8 cellular contexts compared by ENCODE assay signal in the genomic region with DNA sequence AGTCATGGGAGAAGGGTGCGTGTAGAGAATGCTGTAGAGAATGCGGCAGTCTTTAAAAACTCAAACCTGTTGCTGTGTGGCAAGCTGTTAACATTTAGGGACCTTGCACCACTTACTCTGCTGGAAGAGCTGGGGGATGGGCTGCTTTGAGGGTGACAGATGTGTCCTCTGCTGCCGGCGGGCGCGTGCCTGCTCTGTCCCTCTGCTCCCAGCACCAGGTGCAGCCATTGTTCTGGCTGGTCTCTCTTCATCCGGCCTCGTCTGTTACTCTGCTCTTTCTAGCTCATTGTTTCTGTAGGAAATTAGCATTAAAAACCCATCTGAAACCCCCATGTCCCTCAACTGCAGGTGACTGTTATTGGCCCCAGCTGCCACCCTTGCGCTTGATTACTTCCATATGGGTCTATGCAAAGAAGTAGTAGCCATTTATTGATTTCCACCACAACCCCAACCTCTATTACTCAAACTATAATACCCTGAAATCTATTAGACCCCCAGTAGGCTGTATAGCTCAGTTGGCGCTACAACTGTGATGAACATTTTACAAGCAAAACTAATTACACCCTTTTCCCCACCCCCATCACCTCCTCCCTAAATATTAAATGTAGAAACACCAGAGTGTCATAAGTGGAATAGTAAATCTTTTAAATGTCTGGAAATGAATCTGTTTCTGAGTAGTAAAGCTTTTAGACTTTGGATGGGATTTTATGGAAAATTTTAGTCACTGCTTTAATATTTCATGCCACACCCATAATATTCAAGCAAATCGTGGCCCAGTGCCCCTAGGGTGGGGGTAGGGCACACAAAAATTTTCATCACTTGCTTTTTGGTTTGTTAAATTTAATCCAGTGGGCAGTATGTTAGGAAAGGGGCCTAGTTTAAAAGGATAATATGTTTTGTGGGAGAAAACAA.
DNase-seq lines count a peak whose midpoint lies in the region; ATAC-seq and TF ChIP-seq lines count a peak whose summit lies in the region.

No MANE protein-coding gene starts in this region.

- intact Hi-C loops in heart right ventricle (cut with DNase I) (no loop called here), stomach (cut with DNase I; ENCODE audit: low total_unique reads) (no loop called here)
- intact Hi-C loops in naive thymus-derived CD4-positive, alpha-beta T cell (cut with micrococcal nuclease), result no loop called here

- TF ChIP-seq POLR2A in stomach (IDR thresholded peaks at IDR 0.05), result no peak

- H3K4me3 ChIP-seq in heart right ventricle (no peak overlapping the region), stomach (no peak overlapping the region)
- no peak overlapping the region for H3K4me3 ChIP-seq in naive thymus-derived CD4-positive, alpha-beta T cell (ENCODE audit: low read length)

- DNase-seq in NCI-H82 (lab: John Stamatoyannopoulos, UW), result peak; percentile 99
- peak; percentile 23 to 32 for DNase-seq in heart right ventricle
- no peak for DNase-seq in stomach
- no peak for DNase-seq in naive thymus-derived CD4-positive, alpha-beta T cell
- DNase-seq in effector CD4-positive, alpha-beta T cell, result no peak
- no peak for DNase-seq in UCSD-AML1 (lab: John Stamatoyannopoulos, UW; ENCODE audit: unreplicated experiment)
- DNase-seq in activated gamma-delta T cell treated with Interleukin-2 at 50 U/mL for 16 hours, result no peak

- peaks cover 11 to 60% (median 45%) of the 10 kb centered on the region in 7 donors for H3K4me1 Mint-ChIP-seq in naive thymus-derived CD4-positive, alpha-beta T cell

- H3K36me3 ChIP-seq in heart right ventricle, result no peaks in the 10 kb centered on the region
- no peaks in the 10 kb centered on the region for H3K36me3 ChIP-seq in stomach
- H3K36me3 ChIP-seq in naive thymus-derived CD4-positive, alpha-beta T cell (ENCODE audit: control insufficient read depth in 2 of 3, insufficient read depth in 3 of 3, low read length in 3 of 3), result no peaks in the 10 kb centered on the region

- H3K36me3 Mint-ChIP-seq in naive thymus-derived CD4-positive, alpha-beta T cell, result peaks cover 0 to 16% (median 2%) of the 10 kb centered on the region in 5 donors

- no peaks in the 10 kb centered on the region for H3K9me3 Mint-ChIP-seq in naive thymus-derived CD4-positive, alpha-beta T cell

- H3K27me3 ChIP-seq in heart right ventricle (no peaks in the 10 kb centered on the region), stomach (no peaks in the 10 kb centered on the region)
- no peaks in the 10 kb centered on the region for H3K27me3 ChIP-seq in naive thymus-derived CD4-positive, alpha-beta T cell (ENCODE audit: control insufficient read depth in 2 of 2, insufficient read depth in 2 of 2, low read length in 2 of 2)

- TF ChIP-seq EP300 in stomach (IDR thresholded peaks at IDR 0.05), result no peak

- peak overlapping the region in 1 of 9 donors; percentile 34 for H3K27ac Mint-ChIP-seq in naive thymus-derived CD4-positive, alpha-beta T cell

- whole genome bisulfite sequencing in heart right ventricle, 2 donors, result 53 to 55% methylated on average over 11 of the region's 11 CpGs
- WGBS in stomach, 5 donors, result 67 to 81% (median 77%) methylated on average over 11 of the region's 11 CpGs

- H3K4me1 ChIP-seq in heart right ventricle (peaks cover 0 to 36% (median 27%) of the 10 kb centered on the region in 9 donors), stomach (peaks cover 5 to 56% (median 26%) of the 10 kb centered on the region in 4 donors)
- no peaks in the 10 kb centered on the region for H3K4me1 ChIP-seq in naive thymus-derived CD4-positive, alpha-beta T cell (ENCODE audit: control insufficient read depth in 2 of 2, insufficient read depth in 2 of 2, low read length in 2 of 2)

- peak overlapping the region in 5 of 10 donors; percentile 28 to 61 (median 42) for H3K27ac ChIP-seq in heart right ventricle
- H3K27ac ChIP-seq in stomach, result peak overlapping the region in 3 of 5 donors; percentile 32 to 61 (median 37)
- no peak overlapping the region for H3K27ac ChIP-seq in naive thymus-derived CD4-positive, alpha-beta T cell (ENCODE audit: low read depth, low read length)

- H3K9me3 ChIP-seq in heart right ventricle (no peaks in the 10 kb centered on the region), stomach (no peaks in the 10 kb centered on the region)
- H3K9me3 ChIP-seq in naive thymus-derived CD4-positive, alpha-beta T cell (ENCODE audit: control insufficient read depth in 2 of 3, low read length in 3 of 3), result no peaks in the 10 kb centered on the region

- no peaks in the 10 kb centered on the region for H3K27me3 Mint-ChIP-seq in naive thymus-derived CD4-positive, alpha-beta T cell

- CTCF ChIA-PET in naive thymus-derived CD4-positive, alpha-beta T cell (lab: Charles Lee), result interaction anchor here (1.2 kb wide), 1 partner anchor 80 kb away, joined by 4 read pairs; no protein-coding TSS in a partner anchor

- peak; percentile 62 for ATAC-seq in HG02943 (IDR thresholded peaks at IDR 0.05; ENCODE audit: low read depth, unreplicated experiment)
- peak; percentile 16 to 88 (median 78) for ATAC-seq in heart right ventricle
- ATAC-seq in naive thymus-derived CD4-positive, alpha-beta T cell, result no peak

- POLR2A ChIA-PET in naive thymus-derived CD4-positive, alpha-beta T cell (lab: Charles Lee), result interaction anchor here (1.1 kb wide), 2 partner anchors 9 to 47 kb away, joined by 3 read pairs; no protein-coding TSS in a partner anchor

- TF ChIP-seq CTCF in heart right ventricle (IDR thresholded peaks at IDR 0.05), result no peak
- no peak for TF ChIP-seq CTCF in stomach (IDR thresholded peaks at IDR 0.05)

- H3K4me3 Mint-ChIP-seq in naive thymus-derived CD4-positive, alpha-beta T cell, result peak overlapping the region in 2 of 10 donors; percentile 1 to 41

Comparison
In these comparisons a context has a peak if more than half of its experiments do, and no peak if none do; other contexts are left out.
1. DNase-seq: peak in NCI-H82 (single experiment) and heart right ventricle (2 of 2); none in stomach (single experiment), naive thymus-derived CD4-positive, alpha-beta T cell (0 of 9), effector CD4-positive, alpha-beta T cell (single experiment), UCSD-AML1 (single experiment) and activated gamma-delta T cell treated with Interleukin-2 at 50 U/mL for 16 hours (single experiment).